ENCODE assay signal across 12 cellular contexts in genomic region chr11:48170840-48171233, GRCh38. TPM values are rescaled to one million over a fixed set of nuclear protein-coding genes. Genes with fewer than 3 reads are reported as not detected.
DNase-seq lines count a peak whose midpoint lies in the region; ATAC-seq and TF ChIP-seq lines count a peak whose summit lies in the region.
"Had no signal": no experiment of that assay in that cellular context is flagged by ENCODE, and none has a peak within 500 bp of the region (broad histone marks: within the 10 kb centered on the region; RNA-seq: fewer than 3 reads in every experiment).

No MANE protein-coding gene starts in this region.

- peak overlapping the region; percentile 37 for H3K27ac Mint-ChIP-seq in progenitor cell of endocrine pancreas
- H3K27ac Mint-ChIP-seq: T-helper 2 cell treated with Interferon-gamma antibody and Interleukin-4, amounts not matched to agents 5 μg/mL and 100 μg/mL, for 36 hours had no signal

- H3K9me3 ChIP-seq in MG63: no peaks in the 10 kb centered on the region
- no peaks in the 10 kb centered on the region for H3K9me3 ChIP-seq in left lung
- H3K9me3 ChIP-seq in breast epithelium: no peaks in the 10 kb centered on the region
- H3K9me3 ChIP-seq: colonic mucosa had no signal

- no peaks in the 10 kb centered on the region for H3K27me3 ChIP-seq in MG63
- H3K27me3 ChIP-seq in left lung: no peaks in the 10 kb centered on the region
- H3K27me3 ChIP-seq in breast epithelium: no peaks in the 10 kb centered on the region
- H3K27me3 ChIP-seq: colonic mucosa had no signal

- peaks cover 4% of the 10 kb centered on the region for H3K36me3 Mint-ChIP-seq in progenitor cell of endocrine pancreas (ENCODE audit: insufficient read depth)

- no peak for TF ChIP-seq CTCF in progenitor cell of endocrine pancreas (IDR thresholded peaks at IDR 0.05; ENCODE audit: unreplicated experiment)
- TF ChIP-seq CTCF in left lung (IDR thresholded peaks at IDR 0.05): no peak
- TF ChIP-seq CTCF in breast epithelium (IDR thresholded peaks at IDR 0.05): no peak

- DNase-seq in COLO829 (ENCODE audit: low spot score) (peak; percentile 21), MG63 (peak; percentile 36), fibroblast of gingiva (ENCODE audit: low read depth) (peak; percentile 61), progenitor cell of endocrine pancreas (ENCODE audit: low spot score, unreplicated experiment) (no peak), left lung (no peak), breast epithelium (ENCODE audit: low spot score in 2 of 2) (no peak)
- DNase-seq: colonic mucosa, NCI-H82, posterior cingulate gyrus had no signal

- intact Hi-C loops in left lung (cut with DNase I) (no loop called here), breast epithelium (cut with DNase I; ENCODE audit: low total_unique reads) (no loop called here)

- no peak for ATAC-seq in left lung
- ATAC-seq in GM21515 (IDR thresholded peaks at IDR 0.05; ENCODE audit: unreplicated experiment): no peak
- no peak for ATAC-seq in GM18502 (IDR thresholded peaks at IDR 0.05; ENCODE audit: poor library complexity, unreplicated experiment)

- H3K36me3 ChIP-seq in MG63 (peaks cover 19% of the 10 kb centered on the region), left lung (peaks cover 0 to 34% of the 10 kb centered on the region in 2 donors), breast epithelium (no peaks in the 10 kb centered on the region)
- H3K36me3 ChIP-seq: colonic mucosa had no signal

- no peaks in the 10 kb centered on the region for H3K27me3 Mint-ChIP-seq in progenitor cell of endocrine pancreas

- H3K9me3 Mint-ChIP-seq in progenitor cell of endocrine pancreas (ENCODE audit: low read depth): no peaks in the 10 kb centered on the region
- H3K9me3 Mint-ChIP-seq: T-helper 2 cell treated with Interferon-gamma antibody and Interleukin-4, amounts not matched to agents 5 μg/mL and 100 μg/mL, for 36 hours had no signal

- H3K4me1 ChIP-seq in left lung (peaks cover 0 to 18% of the 10 kb centered on the region in 2 donors), breast epithelium (no peaks in the 10 kb centered on the region)
- H3K4me1 ChIP-seq: colonic mucosa had no signal

- no peak overlapping the region for H3K27ac ChIP-seq in left lung
- H3K27ac ChIP-seq in breast epithelium: no peak overlapping the region
- H3K27ac ChIP-seq: colonic mucosa had no signal

- no peak overlapping the region for H3K4me3 Mint-ChIP-seq in progenitor cell of endocrine pancreas (ENCODE audit: low read depth)
- H3K4me3 Mint-ChIP-seq: T-helper 2 cell treated with Interferon-gamma antibody and Interleukin-4, amounts not matched to agents 5 μg/mL and 100 μg/mL, for 36 hours had no signal

- no peaks in the 10 kb centered on the region for H3K4me1 Mint-ChIP-seq in progenitor cell of endocrine pancreas (ENCODE audit: low read depth)

- H3K4me3 ChIP-seq in MG63 (no peak overlapping the region), left lung (no peak overlapping the region), breast epithelium (no peak overlapping the region)
- H3K4me3 ChIP-seq: colonic mucosa had no signal

- TF ChIP-seq POLR2A in breast epithelium (IDR thresholded peaks at IDR 0.05): no peak

RNA-seq across cellular contexts. Expression of gene OR4B1, which starts 45.8 kb away (rescaled TPM):
- not detected in 2 replicates for total RNA-seq in MG63 (2014; rRNA removed; shearing (Covaris generic); ENCODE audit: low replicate concordance)
- total RNA-seq in progenitor cell of endocrine pancreas (not detected in 2 replicates), left lung (not detected), breast epithelium (not detected)
- total RNA-seq: colonic mucosa had no signal

Comparison
In these comparisons a context has a peak if more than half of its experiments do, and no peak if none do; other contexts are left out.
1. DNase-seq: peak in COLO829 (single experiment), MG63 (single experiment) and fibroblast of gingiva (single experiment); none in progenitor cell of endocrine pancreas (single experiment), left lung (0 of 2) and breast epithelium (0 of 2).